19 cellular contexts compared by ENCODE assay signal in the genomic region with DNA sequence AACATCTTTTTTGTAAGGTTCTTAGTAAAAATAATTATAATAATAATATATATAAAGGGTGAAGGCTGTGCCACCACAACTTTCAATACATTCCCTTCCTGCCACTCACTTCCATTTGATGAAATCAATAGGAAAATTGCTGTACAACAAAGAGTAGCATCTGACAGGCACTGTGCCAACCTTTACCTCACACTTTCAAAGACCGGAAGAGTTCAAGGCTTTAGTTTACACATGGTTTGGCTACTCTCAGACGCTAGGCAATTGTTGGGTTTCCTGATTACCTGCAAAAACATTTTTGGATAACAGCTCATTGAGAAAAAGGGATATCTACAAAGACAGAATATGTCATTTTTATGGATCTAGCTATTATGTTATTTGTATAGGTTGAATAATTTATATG. TPM values are rescaled to one million over a fixed set of nuclear protein-coding genes. Genes with fewer than 3 reads are reported as not detected.
DNase-seq lines count a peak whose midpoint lies in the region; FAIRE-seq and TF ChIP-seq lines count a peak whose summit lies in the region.
"Had no signal": no experiment of that assay in that cellular context is flagged by ENCODE, and none has a peak within 500 bp of the region (broad histone marks: within the 10 kb centered on the region; RNA-seq: fewer than 3 reads in every experiment).

No MANE protein-coding gene starts in this region.

- no peak overlapping the region for H3K4me3 Mint-ChIP-seq in type B pancreatic cell
- H3K4me3 Mint-ChIP-seq: activated T-helper 1 cell treated with anti-CD3 and anti-CD28 coated beads, Interleukin-12 subunit alpha, Interleukin-12 subunit beta, Interleukin-2, Interleukin-4 antibody, amounts not matched to agents 30 ng/mL and 10 ng/mL and 1 ng/mL, durations not matched to agents 14 hours and 24 hours and 36 hours; nephron progenitor cell; T-cell had no signal

- H2AFZ ChIP-seq in endothelial cell of umbilical vein (ENCODE audit: low read depth, low read length), result no peak overlapping the region

- no peak for TF ChIP-seq POLR2A in endothelial cell of umbilical vein (IDR thresholded peaks at IDR 0.05; ENCODE audit: low read depth, low read length)

- no peaks in the 10 kb centered on the region for H3K9me3 Mint-ChIP-seq in type B pancreatic cell
- H3K9me3 Mint-ChIP-seq: activated T-helper 1 cell treated with anti-CD3 and anti-CD28 coated beads, Interleukin-12 subunit alpha, Interleukin-12 subunit beta, Interleukin-2, Interleukin-4 antibody, amounts not matched to agents 30 ng/mL and 10 ng/mL and 1 ng/mL, durations not matched to agents 14 hours and 24 hours and 36 hours; nephron progenitor cell; T-cell had no signal

- FAIRE-seq in endothelial cell of umbilical vein (lab: Jason Lieb, UNC), result peak; percentile 33
- FAIRE-seq: H1 had no signal

- peaks cover 10% of the 10 kb centered on the region for H3K4me1 Mint-ChIP-seq in type B pancreatic cell (ENCODE audit: unreplicated experiment)

- H3K27ac ChIP-seq in endothelial cell of umbilical vein (ENCODE audit: insufficient read depth, low read depth, low read length), result peak overlapping the region; percentile 44
- H3K27ac ChIP-seq: heart left ventricle, psoas muscle, thoracic aorta had no signal

- H4K20me1 ChIP-seq in endothelial cell of umbilical vein (replicated peaks; ENCODE audit: control insufficient read depth, extremely low read depth, insufficient read depth, low read length), result no peaks in the 10 kb centered on the region

- H3K9ac ChIP-seq in endothelial cell of umbilical vein (replicated peaks; ENCODE audit: extremely low read depth, insufficient read depth, low read length), result no peak overlapping the region

- peaks cover 18% of the 10 kb centered on the region for H3K4me1 ChIP-seq in endothelial cell of umbilical vein (ENCODE audit: control insufficient read depth, extremely low read depth, insufficient read depth, low read length)

- no TSS peak for BruUV-seq in endothelial cell of umbilical vein (replicated peaks; lab: Mats Ljungman, UMichigan)

- H3K79me2 ChIP-seq in endothelial cell of umbilical vein (ENCODE audit: control insufficient read depth, insufficient read depth, low read length), result peaks cover 5% of the 10 kb centered on the region

- intact Hi-C loops in endothelial cell of umbilical vein (cut with micrococcal nuclease), result no loop called here

- H3K27me3 ChIP-seq in endothelial cell of umbilical vein (ENCODE audit: control insufficient read depth in 2 of 2, insufficient read depth in 2 of 2, low read length in 2 of 2), result no peaks in the 10 kb centered on the region
- H3K27me3 ChIP-seq: heart left ventricle had no signal

- TF ChIP-seq CTCF in endothelial cell of umbilical vein (IDR thresholded peaks at IDR 0.05; ENCODE audit: extremely low read depth in 1 of 2, insufficient read depth in 1 of 2, low read depth in 1 of 2, low read length in 2 of 2) (no peak), type B pancreatic cell (conservative IDR thresholded peaks at IDR 0.05) (no peak)

- H3K27me3 Mint-ChIP-seq in type B pancreatic cell, result no peaks in the 10 kb centered on the region
- H3K27me3 Mint-ChIP-seq: T-cell had no signal

- POLR2A ChIA-PET in endothelial cell of umbilical vein (lab: Charles Lee) (no interaction called here), HEK293T (lab: Yijun Ruan, JAX) (no interaction called here)

- no peaks in the 10 kb centered on the region for H3K9me1 ChIP-seq in endothelial cell of umbilical vein (replicated peaks; ENCODE audit: control insufficient read depth, extremely low read depth, insufficient read depth, low read length)

- no peaks in the 10 kb centered on the region for H3K36me3 ChIP-seq in endothelial cell of umbilical vein (ENCODE audit: control insufficient read depth in 2 of 2, extremely low read depth in 1 of 2, insufficient read depth in 2 of 2, low read length in 2 of 2)
- H3K36me3 ChIP-seq: thoracic aorta had no signal

- H3K4me2 ChIP-seq in endothelial cell of umbilical vein (ENCODE audit: insufficient read depth, low read length), result peak overlapping the region; percentile 58
- H3K4me2 ChIP-seq: smooth muscle cell had no signal

- H3K27ac Mint-ChIP-seq in type B pancreatic cell, result no peak overlapping the region
- H3K27ac Mint-ChIP-seq: activated T-helper 1 cell treated with anti-CD3 and anti-CD28 coated beads, Interleukin-12 subunit alpha, Interleukin-12 subunit beta, Interleukin-2, Interleukin-4 antibody, amounts not matched to agents 30 ng/mL and 10 ng/mL and 1 ng/mL, durations not matched to agents 14 hours and 24 hours and 36 hours; nephron progenitor cell; T-cell had no signal

- no peaks in the 10 kb centered on the region for H3K9me3 ChIP-seq in endothelial cell of umbilical vein (replicated peaks; ENCODE audit: control insufficient read depth, insufficient read depth, low read length)
- H3K9me3 ChIP-seq: heart left ventricle, psoas muscle, thoracic aorta had no signal

- peaks cover 14% of the 10 kb centered on the region for H3K36me3 Mint-ChIP-seq in type B pancreatic cell

- dilution Hi-C loops in endothelial cell of umbilical vein (cut with MboI; ENCODE audit: extremely low pct_ligation_motif_present, low sequenced_read_pairs), result no loop called here

- H3K4me3 ChIP-seq in endothelial cell of umbilical vein (replicated peaks in 1 of 3; ENCODE audit: insufficient read depth in 1 of 3, low read depth in 1 of 3, low read length in 3 of 3), result no peak overlapping the region
- H3K4me3 ChIP-seq: heart left ventricle, psoas muscle, smooth muscle cell, thoracic aorta had no signal

- CTCF ChIA-PET in endothelial cell of umbilical vein (lab: Charles Lee), result no interaction called here
- CTCF ChIA-PET in HEK293T (lab: Yijun Ruan, JAX), result interaction anchor here (1.5 kb wide), 1 partner anchor 26 kb away, joined by 4 read pairs; no protein-coding TSS in a partner anchor

- peak; percentile 88 for DNase-seq in DMS153 treated with DMSO at 0.1 percent for 48 hours (lab: John Stamatoyannopoulos, UW; ENCODE audit: unreplicated experiment)
- DNase-seq in NCI-H1436 (lab: John Stamatoyannopoulos, UW), result peak; percentile 55
- peak; percentile 60 for DNase-seq in NCI-H510A treated with DMSO at 0.1 percent for 48 hours (lab: John Stamatoyannopoulos, UW)
- DNase-seq in endothelial cell of umbilical vein (ENCODE audit: low read depth, low spot score), result peak; percentile 73
- no peak for DNase-seq in type B pancreatic cell (ENCODE audit: extremely low spot score, unreplicated experiment)
- DNase-seq in HEK293T (ENCODE audit: extremely low spot score), result no peak
- DNase-seq in HPDE6-E6E7 (ENCODE audit: extremely low spot score), result no peak
- DNase-seq: caudate nucleus; effector CD8-positive, alpha-beta T cell; heart left ventricle; NCI-H187; nephron progenitor cell; psoas muscle; Right ventricle myocardium superior had no signal

TF ChIP-seq in endothelial cell of umbilical vein, 7 proteins besides CTCF, POLR2A, EP300 and RAD21:
- TF ChIP-seq JUN (IDR thresholded peaks at IDR 0.05; ENCODE audit: borderline replicate concordance, insufficient read depth, insufficient read length, low read depth) (peak; percentile 74), MYC (IDR thresholded peaks at IDR 0.05; ENCODE audit: low read depth, low read length) (no peak)
TF ChIP-seq in endothelial cell of umbilical vein: peak in this region for 1.

TF ChIP-seq in HEK293T, 16 proteins besides CTCF, POLR2A, EP300 and RAD21 (continues in another document):
- no peak for TF ChIP-seq BHLHE40 (IDR thresholded peaks at IDR 0.05; ENCODE audit: borderline replicate concordance)
- TF ChIP-seq CTBP1 (IDR thresholded peaks at IDR 0.05; ENCODE audit: borderline replicate concordance), result no peak
- no peak for TF ChIP-seq FOXM1 (IDR thresholded peaks at IDR 0.05; ENCODE audit: borderline replicate concordance)
- no peak for TF ChIP-seq SUZ12 (IDR thresholded peaks at IDR 0.05)
- TF ChIP-seq ZNF384 (IDR thresholded peaks at IDR 0.05), result no peak
- no peak for TF ChIP-seq ELF4 (IDR thresholded peaks at IDR 0.05)
- TF ChIP-seq LEF1 (IDR thresholded peaks at IDR 0.05; ENCODE audit: borderline replicate concordance), result no peak
- no peak for TF ChIP-seq ARNT (IDR thresholded peaks at IDR 0.05)
- TF ChIP-seq NFRKB (IDR thresholded peaks at IDR 0.05), result no peak
- TF ChIP-seq FOXA1 (IDR thresholded peaks at IDR 0.05), result no peak
- TF ChIP-seq TARDBP (IDR thresholded peaks at IDR 0.05), result no peak
- TF ChIP-seq SP1 (IDR thresholded peaks at IDR 0.05), result no peak
- TF ChIP-seq HDGF (IDR thresholded peaks at IDR 0.05; ENCODE audit: borderline replicate concordance), result no peak
- TF ChIP-seq FOXK2 (IDR thresholded peaks at IDR 0.05), result no peak
- TF ChIP-seq L3MBTL2 (conservative IDR thresholded peaks at IDR 0.05), result no peak

RNA-seq across cellular contexts. Expression of a gene that starts 5.5 kb away (rescaled TPM):
- total RNA-seq in endothelial cell of umbilical vein (7.0 and 8.4 TPM in 2 replicates), type B pancreatic cell (ENCODE audit: low replicate concordance) (16.5 and 20.4 TPM in 2 replicates)
- polyA plus RNA-seq in endothelial cell of umbilical vein, result 1.9 and 2.7 TPM in 2 replicates
- 4.5 and 5.5 TPM in 2 replicates for polyA plus RNA-seq in endothelial cell of umbilical vein (2011; cell fraction: cytosol; rRNA removed)
- polyA plus RNA-seq in endothelial cell of umbilical vein (2011; cell fraction: nucleus; rRNA removed), result 2.4 and 3.7 TPM in 2 replicates
- 7.1 and 7.9 TPM in 2 replicates for polyA plus RNA-seq in endothelial cell of umbilical vein (2012)
- polyA minus RNA-seq in endothelial cell of umbilical vein, result 2.0 and 2.8 TPM in 2 replicates
- 4.7 TPM for polyA minus RNA-seq in endothelial cell of umbilical vein (2011; cell fraction: cytosol; rRNA and poly(A)+ RNA removed)
- polyA minus RNA-seq in endothelial cell of umbilical vein (2011; cell fraction: nucleus; rRNA and poly(A)+ RNA removed), result 0.87 and 1.3 TPM in 2 replicates

RNA-seq across cellular contexts. Expression of a gene that starts 55.0 kb away (rescaled TPM):
- 10.4 and 12.8 TPM in 2 replicates for total RNA-seq in endothelial cell of umbilical vein
- polyA plus RNA-seq in endothelial cell of umbilical vein, result 4.7 and 5.1 TPM in 2 replicates
- polyA plus RNA-seq in endothelial cell of umbilical vein (2011; cell fraction: cytosol; rRNA removed), result 6.8 and 7.2 TPM in 2 replicates
- 8.9 and 9.7 TPM in 2 replicates for polyA plus RNA-seq in endothelial cell of umbilical vein (2011; cell fraction: nucleus; rRNA removed)
- 7.3 and 8.9 TPM in 2 replicates for polyA plus RNA-seq in endothelial cell of umbilical vein (2012)
- polyA minus RNA-seq in endothelial cell of umbilical vein, result 4.6 and 11.0 TPM in 2 replicates
- 30.9 TPM for polyA minus RNA-seq in endothelial cell of umbilical vein (2011; cell fraction: cytosol; rRNA and poly(A)+ RNA removed)
- polyA minus RNA-seq in endothelial cell of umbilical vein (2011; cell fraction: nucleus; rRNA and poly(A)+ RNA removed), result 13.5 and 16.4 TPM in 2 replicates
- total RNA-seq in type B pancreatic cell (ENCODE audit: low replicate concordance), result 29.7 and 57.5 TPM in 2 replicates

Comparison
In these comparisons a context has a peak if more than half of its experiments do, and no peak if none do; other contexts are left out.
1. DNase-seq: peak in DMS153 treated with DMSO at 0.1 percent for 48 hours (single experiment), NCI-H1436 (single experiment), NCI-H510A treated with DMSO at 0.1 percent for 48 hours (single experiment) and endothelial cell of umbilical vein (single experiment); none in type B pancreatic cell (single experiment), HEK293T (single experiment) and HPDE6-E6E7 (single experiment).